Comparison of ENCODE assay signal across 8 cellular contexts in genomic region chr20:1391640-1392442, GRCh38. TPM values are rescaled to one million over a fixed set of nuclear protein-coding genes. Genes with fewer than 3 reads are reported as not detected.
DNase-seq lines count a peak whose midpoint lies in the region; ATAC-seq and TF ChIP-seq lines count a peak whose summit lies in the region.

No MANE protein-coding gene starts in this region.

- H3K36me3 Mint-ChIP-seq in central memory CD8-positive, alpha-beta T cell (ENCODE audit: insufficient read depth) = peaks cover 9% of the 10 kb centered on the region

- TF ChIP-seq CTCF in GM12875 (IDR thresholded peaks at IDR 0.05; ENCODE audit: borderline replicate concordance, insufficient read depth, low read depth, low read length) (no peak), Peyer's patch (IDR thresholded peaks at IDR 0.05) (no peak), right lobe of liver (IDR thresholded peaks at IDR 0.05) (no peak)

- no peaks in the 10 kb centered on the region for H3K9me3 Mint-ChIP-seq in central memory CD8-positive, alpha-beta T cell

- H3K27ac ChIP-seq in Peyer's patch (peak overlapping the region; percentile 78 to 88 (median 84)), right lobe of liver (peak overlapping the region; percentile 64 to 77 (median 69)), thymus (ENCODE audit: low read depth) (peak overlapping the region; percentile 84)

- TF ChIP-seq POLR2A in Peyer's patch (IDR thresholded peaks at IDR 0.05) (no peak), right lobe of liver (IDR thresholded peaks at IDR 0.05) (no peak)

- H3K9me3 ChIP-seq in Peyer's patch (no peaks in the 10 kb centered on the region), right lobe of liver (no peaks in the 10 kb centered on the region), thymus (ENCODE audit: control insufficient read depth) (no peaks in the 10 kb centered on the region)

- peak overlapping the region; percentile 86 for H3K4me3 Mint-ChIP-seq in central memory CD8-positive, alpha-beta T cell

- ATAC-seq in central memory CD8-positive, alpha-beta T cell (replicated peaks; ENCODE audit: extremely low read depth, poor library complexity, severe bottlenecking) = no peak
- ATAC-seq in right lobe of liver (peak; percentile 4 to 35 (median 26)), GM19328 (IDR thresholded peaks at IDR 0.05; ENCODE audit: unreplicated experiment) (no peak), GM19397 (IDR thresholded peaks at IDR 0.05; ENCODE audit: unreplicated experiment) (no peak)

- H3K27me3 ChIP-seq in Peyer's patch (no peaks in the 10 kb centered on the region), right lobe of liver (no peaks in the 10 kb centered on the region), thymus (ENCODE audit: control insufficient read depth, insufficient read depth) (peaks cover 2% of the 10 kb centered on the region)

- peaks cover 11% of the 10 kb centered on the region for H3K27me3 Mint-ChIP-seq in central memory CD8-positive, alpha-beta T cell

- H3K36me3 ChIP-seq in Peyer's patch (no peaks in the 10 kb centered on the region), right lobe of liver (no peaks in the 10 kb centered on the region), thymus (ENCODE audit: control insufficient read depth, insufficient read depth) (peaks cover 3% of the 10 kb centered on the region)

- H3K4me3 ChIP-seq in GM12875 (ENCODE audit: low read depth, low read length) (peak overlapping the region; percentile 75), Peyer's patch (peak overlapping the region; percentile 91 to 97 (median 94)), right lobe of liver (peak overlapping the region; percentile 78 to 87 (median 79)), thymus (ENCODE audit: low read length) (peak overlapping the region; percentile 91)

- WGBS in right lobe of liver (ENCODE audit: insufficient coverage, low coverage, low lambda C conversion rate, missing lambda C conversion rate) = 9% methylated on average over 10 of the region's 16 CpGs
- WGBS in thymus = 8% methylated on average over 16 of the region's 16 CpGs

- H3K4me1 Mint-ChIP-seq in central memory CD8-positive, alpha-beta T cell = peaks cover 54% of the 10 kb centered on the region

- intact Hi-C loops in right lobe of liver (cut with DNase I) = loop anchor here in 1 of 2 donors (5.0 kb wide), 1 partner anchor 65 kb away; the partner anchor contains the start of gene SDCBP2

- H3K4me1 ChIP-seq in Peyer's patch (peaks cover 0 to 48% (median 29%) of the 10 kb centered on the region in 4 donors), right lobe of liver (peaks cover 0 to 42% (median 11%) of the 10 kb centered on the region in 4 donors), thymus (ENCODE audit: control insufficient read depth, insufficient read depth, low read length) (peaks cover 35% of the 10 kb centered on the region)

- peak overlapping the region; percentile 47 for H3K27ac Mint-ChIP-seq in central memory CD8-positive, alpha-beta T cell (ENCODE audit: low read depth)

- DNase-seq in Peyer's patch = peak in 1 of 3 donors; percentile 31
- DNase-seq in central memory CD8-positive, alpha-beta T cell (ENCODE audit: low spot score in 2 of 2) = no peak
- DNase-seq in right lobe of liver = no peak
- no peak for DNase-seq in ecto neural progenitor cell (ENCODE audit: low spot score)

RNA-seq across cellular contexts. Expression of gene FKBP1A, which starts 1.0 kb away (rescaled TPM):
- total RNA-seq in Peyer's patch (100 to 1,000 TPM in 2 of 4 donors, 10 to 100 TPM in 2; 76.9 to 165 (median 98.5) TPM), right lobe of liver (10 to 100 TPM; 56.9 to 86.9 (median 63.4) TPM)
- polyA plus RNA-seq in thymus = 223 TPM

Comparison
In these comparisons a context has a peak if more than half of its experiments do, and no peak if none do; other contexts are left out.
1. ATAC-seq: peak in right lobe of liver (4 of 4); none in central memory CD8-positive, alpha-beta T cell (single experiment), GM19328 (single experiment) and GM19397 (single experiment).
2. Peak in every context shown above with its lines, with median percentiles within 50 percentile points of each other: H3K4me3 ChIP-seq and H3K27ac ChIP-seq.